Comparison of ENCODE assay signal across 1 cellular context in genomic region chr1:59044535-59045121, GRCh38.
TF ChIP-seq lines count a peak whose summit lies in the region.

No MANE protein-coding gene starts in this region.

TF ChIP-seq in HepG2, 621 proteins besides CTCF, POLR2A, EP300 and RAD21 (continued from another document and continues in another):
- TF ChIP-seq PCBP1 (IDR thresholded peaks at IDR 0.05; ENCODE audit: borderline replicate concordance, low read depth, low read length) (no peak), ZNF124 (CRISPR knock-in tag; IDR thresholded peaks at IDR 0.05) (no peak), KAT2B (IDR thresholded peaks at IDR 0.05; ENCODE audit: borderline replicate concordance, low read depth, low read length) (no peak), REL (CRISPR knock-in tag; conservative IDR thresholded peaks at IDR 0.05) (no peak), PPARG (CRISPR knock-in tag; conservative IDR thresholded peaks at IDR 0.05) (0 out of 2 replicates have a peak, but pooled peaks have one; percentile 45), GATAD2A (CRISPR knock-in tag; IDR thresholded peaks at IDR 0.05) (peak; percentile 30; the same call in 1 of the 2 replicates), ISL2 (CRISPR knock-in tag; IDR thresholded peaks at IDR 0.05) (no peak), BCL6 (CRISPR knock-in tag; IDR thresholded peaks at IDR 0.05) (peak; percentile 33; the same call in 1 of the 2 replicates), KMT2A (CRISPR knock-in tag; IDR thresholded peaks at IDR 0.05) (no peak), TBL1XR1 (IDR thresholded peaks at IDR 0.05; ENCODE audit: borderline replicate concordance, low read length, partially characterized antibody) (no peak), MXD1 (CRISPR knock-in tag; IDR thresholded peaks at IDR 0.05) (no peak), NPAS2 (CRISPR knock-in tag; IDR thresholded peaks at IDR 0.05; ENCODE audit: borderline replicate concordance) (no peak), MAFG (CRISPR knock-in tag; IDR thresholded peaks at IDR 0.05) (no peak), GABPA (IDR thresholded peaks at IDR 0.05; ENCODE audit: low read depth, low read length) (no peak), GABPA (CRISPR knock-in tag; IDR thresholded peaks at IDR 0.05; ENCODE audit: low read depth) (0 out of 2 replicates have a peak, but pooled peaks have one; percentile 20), RXRB (CRISPR knock-in tag; IDR thresholded peaks at IDR 0.05; ENCODE audit: borderline replicate concordance) (peak; percentile 60; the same call in 1 of the 2 replicates), NR2F1 (CRISPR knock-in tag; IDR thresholded peaks at IDR 0.05) (no peak), TFDP1 (CRISPR knock-in tag; IDR thresholded peaks at IDR 0.05; ENCODE audit: borderline replicate concordance) (no peak), RORA (CRISPR knock-in tag; IDR thresholded peaks at IDR 0.05) (no peak), ZSCAN21 (CRISPR knock-in tag; IDR thresholded peaks at IDR 0.05; ENCODE audit: borderline replicate concordance) (no peak), AFF4 (CRISPR knock-in tag; IDR thresholded peaks at IDR 0.05) (no peak), ELF3 (CRISPR knock-in tag; IDR thresholded peaks at IDR 0.05) (peak; percentile 92), SMARCE1 (IDR thresholded peaks at IDR 0.05; ENCODE audit: borderline replicate concordance) (no peak), NRL (CRISPR knock-in tag; IDR thresholded peaks at IDR 0.05; ENCODE audit: borderline replicate concordance) (no peak), IRF9 (CRISPR knock-in tag; IDR thresholded peaks at IDR 0.05; ENCODE audit: borderline replicate concordance) (no peak), TERF1 (CRISPR knock-in tag; IDR thresholded peaks at IDR 0.05) (no peak), DMTF1 (CRISPR knock-in tag; IDR thresholded peaks at IDR 0.05) (no peak), ZFP82 (CRISPR knock-in tag; IDR thresholded peaks at IDR 0.05; ENCODE audit: borderline replicate concordance) (no peak), TEAD3 (CRISPR knock-in tag; optimal IDR thresholded peaks at IDR 0.05; ENCODE audit: borderline replicate concordance) (peak; percentile 36), NR2F6 (IDR thresholded peaks at IDR 0.05) (no peak), NR2F6 (CRISPR knock-in tag; IDR thresholded peaks at IDR 0.05) (0 out of 2 replicates have a peak, but pooled peaks have one; percentile 20), ZNF136 (CRISPR knock-in tag; IDR thresholded peaks at IDR 0.05; ENCODE audit: low read depth) (no peak), ZNF101 (CRISPR knock-in tag; IDR thresholded peaks at IDR 0.05; ENCODE audit: borderline replicate concordance, low read depth) (no peak), ATF5 (CRISPR knock-in tag; IDR thresholded peaks at IDR 0.05; ENCODE audit: low read depth) (no peak), ATF1 (CRISPR knock-in tag; IDR thresholded peaks at IDR 0.05) (no peak), GZF1 (CRISPR knock-in tag; IDR thresholded peaks at IDR 0.05) (no peak), JUND (CRISPR knock-in tag; IDR thresholded peaks at IDR 0.05) (no peak), SNAPC2 (CRISPR knock-in tag; IDR thresholded peaks at IDR 0.05) (no peak), FOXP1 (IDR thresholded peaks at IDR 0.05) (no peak), FOXP1 (CRISPR knock-in tag; IDR thresholded peaks at IDR 0.05) (peak; percentile 38; the same call in 1 of the 2 replicates), ZBTB46 (CRISPR knock-in tag; IDR thresholded peaks at IDR 0.05; ENCODE audit: borderline replicate concordance) (no peak), ZNF576 (CRISPR knock-in tag; IDR thresholded peaks at IDR 0.05) (no peak), ZNF121 (CRISPR knock-in tag; IDR thresholded peaks at IDR 0.05) (peak; percentile 87), HDAC2 (CRISPR knock-in tag; IDR thresholded peaks at IDR 0.05) (peak; percentile 40; the same call in 1 of the 2 replicates), RNF219 (CRISPR knock-in tag; IDR thresholded peaks at IDR 0.05) (no peak), FUBP1 (CRISPR knock-in tag; IDR thresholded peaks at IDR 0.05; ENCODE audit: borderline replicate concordance) (no peak), SUZ12 (IDR thresholded peaks at IDR 0.05; ENCODE audit: low read depth, low read length) (no peak), KDM4B (CRISPR knock-in tag; IDR thresholded peaks at IDR 0.05) (no peak), RARA (CRISPR knock-in tag; IDR thresholded peaks at IDR 0.05) (peak; percentile 63), ZBTB7B (CRISPR knock-in tag; IDR thresholded peaks at IDR 0.05) (peak; percentile 59; the same call in 1 of the 2 replicates)
